Comparison of ENCODE assay signal across 19 cellular contexts in genomic region chr10:84511106-84511505, GRCh38.
"Had no signal": no experiment of that assay in that cellular context is flagged by ENCODE, and none has a peak within 500 bp of the region (broad histone marks: within the 10 kb centered on the region; RNA-seq: fewer than 3 reads in every experiment).

No MANE protein-coding gene starts in this region.

- H3K9me3 ChIP-seq: heart left ventricle, mucosa of descending colon, suprapubic skin, thyroid gland had no signal

- H3K27me3 ChIP-seq: heart left ventricle, suprapubic skin, thyroid gland had no signal

- H3K27ac ChIP-seq: heart left ventricle, suprapubic skin, thyroid gland had no signal

- H3K27ac Mint-ChIP-seq: endodermal cell had no signal

- H3K4me3 Mint-ChIP-seq: endodermal cell; natural killer cell; neural crest cell; stimulated activated effector memory CD8-positive, alpha-beta T cell treated with anti-CD3 and anti-CD28 coated beads, Interleukin-12 subunit alpha, Interleukin-12 subunit beta, amount 100 ng/mL, for 72 hours; type B pancreatic cell had no signal

- DNase-seq: effector CD4-positive, alpha-beta T cell; endodermal cell; heart left ventricle; hippocampal formation; mammary epithelial cell; mucosa of descending colon; natural killer cell; right cardiac atrium; small intestine; stimulated activated CD4-positive, alpha-beta T cell treated with anti-CD3 and anti-CD28 coated beads, Interleukin-4, amount 100 ng/mL, for 1 hour; stimulated activated CD8-positive, alpha-beta memory T cell treated with anti-CD3 and anti-CD28 coated beads, Interleukin-4, amount 100 ng/mL, for 48 hours; stimulated activated naive CD8-positive, alpha-beta T cell treated with anti-CD3 and anti-CD28 coated beads, Interleukin-15, Interleukin-2, amounts not matched to agents 100 U/mL and 50 U/mL, for 24 hours; thyroid gland had no signal

- H3K9me3 Mint-ChIP-seq: endodermal cell; natural killer cell; neural crest cell; stimulated activated effector memory CD8-positive, alpha-beta T cell treated with anti-CD3 and anti-CD28 coated beads, Interleukin-12 subunit alpha, Interleukin-12 subunit beta, amount 100 ng/mL, for 72 hours; type B pancreatic cell had no signal

- ATAC-seq: heart left ventricle; left lobe of liver; mucosa of descending colon; natural killer cell; right cardiac atrium; stimulated activated effector memory CD8-positive, alpha-beta T cell treated with anti-CD3 and anti-CD28 coated beads, Interleukin-12 subunit alpha, Interleukin-12 subunit beta, amount 100 ng/mL, for 72 hours; stimulated activated naive CD8-positive, alpha-beta T cell treated with anti-CD3 and anti-CD28 coated beads, Interleukin-15, Interleukin-2, amounts not matched to agents 100 U/mL and 50 U/mL, for 24 hours had no signal

- H3K4me3 ChIP-seq: heart left ventricle, mucosa of descending colon, suprapubic skin, thyroid gland had no signal

- FAIRE-seq: urothelium cell line had no signal

- H3K4me1 ChIP-seq: heart left ventricle, suprapubic skin had no signal

- H3K27me3 Mint-ChIP-seq: type B pancreatic cell had no signal
